Comparison of ENCODE assay signal across 12 cellular contexts in the genomic region with DNA sequence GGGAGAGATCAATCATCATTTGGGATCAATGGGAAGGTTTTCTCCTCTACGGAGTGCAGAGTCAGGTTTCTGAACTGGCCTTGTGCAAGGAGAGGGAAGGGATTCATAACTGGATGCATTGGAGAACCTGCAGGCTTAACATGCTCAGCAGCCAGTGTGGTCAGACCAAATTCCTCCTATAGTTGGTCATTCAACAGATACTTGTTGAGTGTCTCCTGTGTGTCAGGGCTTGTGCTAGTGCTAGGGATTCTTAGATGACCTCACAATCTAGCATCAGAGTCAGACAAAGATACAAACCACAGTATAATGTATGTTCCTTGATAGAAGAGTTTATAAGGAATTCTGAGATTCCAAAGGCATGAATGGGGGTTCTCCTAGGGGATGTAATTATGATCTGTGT. TPM values are rescaled to one million over a fixed set of nuclear protein-coding genes. Genes with fewer than 3 reads are reported as not detected.
A peak's percentile ranks its signal among the peaks of the same experiment; 100 is the strongest.
DNase-seq lines count a peak whose midpoint lies in the region; ATAC-seq and TF ChIP-seq lines count a peak whose summit lies in the region.
"Had no signal": no experiment of that assay in that cellular context is flagged by ENCODE, and none has a peak within 500 bp of the region (broad histone marks: within the 10 kb centered on the region; RNA-seq: fewer than 3 reads in every experiment).

No MANE protein-coding gene starts in this region.

- no peak for TF ChIP-seq CTCF in fibroblast of lung (conservative IDR thresholded peaks at IDR 0.05 in 1 of 2, IDR thresholded peaks at IDR 0.05 in 1 of 2; ENCODE audit: low read depth in 1 of 2, low read length in 2 of 2)

- H3K4me1 ChIP-seq in SJSA1 (replicated peaks) (peaks cover 27% of the 10 kb centered on the region), fibroblast of lung (ENCODE audit: control insufficient read depth, extremely low read depth, insufficient read depth, low read length) (peaks cover 12% of the 10 kb centered on the region)

- H3K36me3 ChIP-seq in SJSA1 (peaks cover 11% of the 10 kb centered on the region), fibroblast of lung (ENCODE audit: control insufficient read depth, insufficient read depth, low read length) (no peaks in the 10 kb centered on the region)
- H3K36me3 ChIP-seq: heart left ventricle, neural progenitor cell, vagina had no signal

- H3K9me3 ChIP-seq in SJSA1 (replicated peaks) (0 out of 2 replicates have a peak, but pooled peaks cover 6% of the 10 kb centered on the region), fibroblast of lung (ENCODE audit: control insufficient read depth, insufficient read depth, low read depth, low read length) (no peaks in the 10 kb centered on the region)
- H3K9me3 ChIP-seq: vagina had no signal

- no peaks in the 10 kb centered on the region for H3K27me3 Mint-ChIP-seq in activated T-cell treated with anti-CD3 and anti-CD28 coated beads, Interleukin-2, amount 50 U/mL, for 72 hours (ENCODE audit: low read depth)

- H3K27ac ChIP-seq in SJSA1, result peak overlapping the region; percentile 29
- no peak overlapping the region for H3K27ac ChIP-seq in fibroblast of lung (ENCODE audit: insufficient read depth, low read length)
- H3K27ac ChIP-seq: heart left ventricle, neural progenitor cell, vagina had no signal

- no peak overlapping the region for H3K4me3 ChIP-seq in SJSA1
- H3K4me3 ChIP-seq in fibroblast of lung (replicated peaks in 1 of 4; ENCODE audit: control extremely low read depth in 1 of 4, insufficient read depth in 1 of 4, low read depth in 3 of 4, low read length in 4 of 4), result no peak overlapping the region
- H3K4me3 ChIP-seq: heart left ventricle, neural progenitor cell, vagina had no signal

- no peak for ATAC-seq in activated T-cell treated with anti-CD3 and anti-CD28 coated beads, Interleukin-2, amount 50 U/mL, for 72 hours (replicated peaks in 1 of 2)
- no peak for ATAC-seq in activated CD4-positive, CD25-positive, alpha-beta regulatory T cell treated with anti-CD3 and anti-CD28 coated beads, Interleukin-2, amount 50 U/mL, for 24 hours
- no peak for ATAC-seq in HG02885 (IDR thresholded peaks at IDR 0.05; ENCODE audit: poor library complexity, unreplicated experiment)
- ATAC-seq: heart left ventricle had no signal

- H3K4me1 Mint-ChIP-seq in activated T-cell treated with anti-CD3 and anti-CD28 coated beads, Interleukin-2, amount 50 U/mL, for 72 hours (ENCODE audit: low read depth), result peaks cover 78% of the 10 kb centered on the region

- no peak overlapping the region for H3K9ac ChIP-seq in fibroblast of lung (ENCODE audit: insufficient read depth, low read length)
- H3K9ac ChIP-seq: neural progenitor cell had no signal

- peak overlapping the region; percentile 85 for H3K27ac Mint-ChIP-seq in activated T-cell treated with anti-CD3 and anti-CD28 coated beads, Interleukin-2, amount 50 U/mL, for 72 hours
- H3K27ac Mint-ChIP-seq: neural progenitor cell had no signal

- H3K36me3 Mint-ChIP-seq in activated T-cell treated with anti-CD3 and anti-CD28 coated beads, Interleukin-2, amount 50 U/mL, for 72 hours (ENCODE audit: insufficient read depth in 2 of 2), result no peaks in the 10 kb centered on the region

- H3K79me2 ChIP-seq in fibroblast of lung (ENCODE audit: control insufficient read depth, insufficient read depth, low read length), result peaks cover 63% of the 10 kb centered on the region

- peak overlapping the region; percentile 20 for H3K4me2 ChIP-seq in fibroblast of lung (ENCODE audit: extremely low read depth, insufficient read depth, low read length)
- H3K4me2 ChIP-seq: neural progenitor cell had no signal

- no peak overlapping the region for H2AFZ ChIP-seq in fibroblast of lung (ENCODE audit: low read length)
- H2AFZ ChIP-seq: neural progenitor cell had no signal

- H3K9me3 Mint-ChIP-seq in activated T-cell treated with anti-CD3 and anti-CD28 coated beads, Interleukin-2, amount 50 U/mL, for 72 hours, result no peaks in the 10 kb centered on the region

- DNase-seq in activated T-cell treated with anti-CD3 and anti-CD28 coated beads, Interleukin-2, amount 50 U/mL, for 72 hours, result no peak
- no peak for DNase-seq in activated T-cell treated with anti-CD3 and anti-CD28 coated beads, Interleukin-2, amount 50 U/mL, for 48 hours
- DNase-seq in SJSA1 (ENCODE audit: low read depth in 1 of 2, low spot score in 2 of 2) (peak; percentile 77 to 80), fibroblast of lung (ENCODE audit: low read depth in 2 of 2) (peak; percentile 69 to 98), smooth muscle cell of the brain vasculature (ENCODE audit: low read depth, low spot score) (peak; percentile 6), KG1 (lab: John Stamatoyannopoulos, UW) (no peak)
- DNase-seq: activated CD4-positive, CD25-positive, alpha-beta regulatory T cell treated with anti-CD3 and anti-CD28 coated beads, Interleukin-2, amount 50 U/mL, for 72 hours; heart left ventricle had no signal

- H3K27me3 ChIP-seq in SJSA1 (replicated peaks), result no peaks in the 10 kb centered on the region
- H3K27me3 ChIP-seq in fibroblast of lung (ENCODE audit: control insufficient read depth, insufficient read depth, low read length), result no peaks in the 10 kb centered on the region
- H3K27me3 ChIP-seq: heart left ventricle, neural progenitor cell, vagina had no signal

- peaks cover 6% of the 10 kb centered on the region for H4K20me1 ChIP-seq in fibroblast of lung (ENCODE audit: control insufficient read depth, extremely low read depth, insufficient read depth, low read length)

- H3K4me3 Mint-ChIP-seq in activated T-cell treated with anti-CD3 and anti-CD28 coated beads, Interleukin-2, amount 50 U/mL, for 72 hours, result no peak overlapping the region
- H3K4me3 Mint-ChIP-seq: neural progenitor cell had no signal

RNA-seq across cellular contexts. Expression of a gene that starts 23.9 kb away (rescaled TPM):
- 100 to 1,000 TPM; 148 to 164 TPM for total RNA-seq in activated T-cell treated with anti-CD3 and anti-CD28 coated beads, Interleukin-2, amount 50 U/mL, for 72 hours
- total RNA-seq in SJSA1 (2014; rRNA removed; shearing (Covaris generic)), result 120 and 160 TPM in 2 replicates
- 54.2 and 57.1 TPM in 2 replicates for total RNA-seq in fibroblast of lung
- 54.5 and 70.6 TPM in 2 replicates for polyA plus RNA-seq in fibroblast of lung
- 89.9 and 133 TPM in 2 replicates for polyA plus RNA-seq in fibroblast of lung (2012)
- 80.5 and 110 TPM in 2 replicates for polyA minus RNA-seq in fibroblast of lung (ENCODE audit: low replicate concordance)

Comparison
In these comparisons a context has a peak if more than half of its experiments do, and no peak if none do; other contexts are left out.
1. DNase-seq: peak in SJSA1 (2 of 2), fibroblast of lung (2 of 2) and smooth muscle cell of the brain vasculature (single experiment); none in activated T-cell treated with anti-CD3 and anti-CD28 coated beads, Interleukin-2, amount 50 U/mL, for 72 hours (0 of 2), activated T-cell treated with anti-CD3 and anti-CD28 coated beads, Interleukin-2, amount 50 U/mL, for 48 hours (0 of 2) and KG1 (single experiment).